ENCODE assay signal across 1 cellular context in the genomic region with DNA sequence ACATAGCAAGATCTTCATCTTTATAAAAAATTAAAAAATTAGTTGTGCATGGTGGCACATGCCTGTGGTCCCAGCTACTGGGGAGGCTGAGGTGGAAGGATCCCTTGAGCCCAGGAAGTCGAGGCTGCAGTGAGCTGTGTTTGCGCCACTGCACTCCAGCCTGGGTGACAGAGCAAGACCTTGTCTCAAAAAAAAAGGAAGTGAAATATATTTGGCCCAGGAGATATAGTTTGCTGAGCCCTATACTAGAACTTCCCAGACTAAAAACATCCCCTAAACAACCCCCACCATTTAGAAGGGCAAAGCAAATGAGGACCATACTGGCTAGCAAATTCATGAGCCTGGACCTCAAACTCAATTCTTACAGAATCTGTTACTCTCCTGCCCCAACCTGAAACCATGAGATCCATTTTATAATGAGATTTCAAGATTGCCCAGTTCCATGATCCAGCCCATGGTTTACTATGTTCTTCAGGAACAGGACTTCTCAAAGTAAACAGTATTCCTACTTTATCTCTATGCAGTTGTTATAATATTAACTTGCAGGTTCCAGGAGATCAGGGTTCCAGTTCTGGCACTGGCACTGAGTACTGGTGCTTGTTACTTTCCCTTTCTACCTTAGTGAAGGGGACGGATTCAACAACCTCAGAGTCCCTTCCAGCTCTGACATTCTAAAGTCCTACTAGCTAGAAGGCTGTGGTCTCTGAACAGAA.
TF ChIP-seq lines count a peak whose summit lies in the region.

No MANE protein-coding gene starts in this region.

TF ChIP-seq in SK-N-SH, 30 proteins besides CTCF, POLR2A, EP300 and RAD21:
- TF ChIP-seq JUND (IDR thresholded peaks at IDR 0.05) (no peak), RFX5 (IDR thresholded peaks at IDR 0.05; ENCODE audit: low read length) (no peak), MEF2A (IDR thresholded peaks at IDR 0.05; ENCODE audit: borderline replicate concordance, low read depth) (no peak), FOXJ3 (CRISPR knock-in tag; IDR thresholded peaks at IDR 0.05) (no peak), TAF1 (IDR thresholded peaks at IDR 0.05; ENCODE audit: borderline replicate concordance, low read depth, low read length) (no peak), SIN3A (IDR thresholded peaks at IDR 0.05; ENCODE audit: borderline replicate concordance, low read depth, low read length) (no peak), POLR2AphosphoS5 (IDR thresholded peaks at IDR 0.05; ENCODE audit: low read depth, low read length) (no peak), ELF1 (IDR thresholded peaks at IDR 0.05) (no peak), FOSL2 (IDR thresholded peaks at IDR 0.05; ENCODE audit: borderline replicate concordance, low read depth) (no peak), EZH2phosphoT487 (IDR thresholded peaks at IDR 0.05; ENCODE audit: borderline replicate concordance, low read depth) (no peak), NFIC (IDR thresholded peaks at IDR 0.05; ENCODE audit: borderline replicate concordance) (no peak)
- TF ChIP-seq, protein P1, sequence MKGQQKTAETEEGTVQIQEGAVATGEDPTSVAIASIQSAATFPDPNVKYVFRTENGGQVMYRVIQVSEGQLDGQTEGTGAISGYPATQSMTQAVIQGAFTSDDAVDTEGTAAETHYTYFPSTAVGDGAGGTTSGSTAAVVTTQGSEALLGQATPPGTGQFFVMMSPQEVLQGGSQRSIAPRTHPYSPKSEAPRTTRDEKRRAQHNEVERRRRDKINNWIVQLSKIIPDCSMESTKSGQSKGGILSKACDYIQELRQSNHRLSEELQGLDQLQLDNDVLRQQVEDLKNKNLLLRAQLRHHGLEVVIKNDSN (IDR thresholded peaks at IDR 0.05; ENCODE audit: borderline replicate concordance, low read depth), result no peak
- TF ChIP-seq, protein P2, sequence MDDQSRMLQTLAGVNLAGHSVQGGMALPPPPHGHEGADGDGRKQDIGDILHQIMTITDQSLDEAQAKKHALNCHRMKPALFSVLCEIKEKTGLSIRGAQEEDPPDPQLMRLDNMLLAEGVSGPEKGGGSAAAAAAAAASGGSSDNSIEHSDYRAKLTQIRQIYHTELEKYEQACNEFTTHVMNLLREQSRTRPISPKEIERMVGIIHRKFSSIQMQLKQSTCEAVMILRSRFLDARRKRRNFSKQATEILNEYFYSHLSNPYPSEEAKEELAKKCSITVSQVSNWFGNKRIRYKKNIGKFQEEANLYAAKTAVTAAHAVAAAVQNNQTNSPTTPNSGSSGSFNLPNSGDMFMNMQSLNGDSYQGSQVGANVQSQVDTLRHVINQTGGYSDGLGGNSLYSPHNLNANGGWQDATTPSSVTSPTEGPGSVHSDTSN (IDR thresholded peaks at IDR 0.05), result no peak
- TF ChIP-seq, protein P3, sequence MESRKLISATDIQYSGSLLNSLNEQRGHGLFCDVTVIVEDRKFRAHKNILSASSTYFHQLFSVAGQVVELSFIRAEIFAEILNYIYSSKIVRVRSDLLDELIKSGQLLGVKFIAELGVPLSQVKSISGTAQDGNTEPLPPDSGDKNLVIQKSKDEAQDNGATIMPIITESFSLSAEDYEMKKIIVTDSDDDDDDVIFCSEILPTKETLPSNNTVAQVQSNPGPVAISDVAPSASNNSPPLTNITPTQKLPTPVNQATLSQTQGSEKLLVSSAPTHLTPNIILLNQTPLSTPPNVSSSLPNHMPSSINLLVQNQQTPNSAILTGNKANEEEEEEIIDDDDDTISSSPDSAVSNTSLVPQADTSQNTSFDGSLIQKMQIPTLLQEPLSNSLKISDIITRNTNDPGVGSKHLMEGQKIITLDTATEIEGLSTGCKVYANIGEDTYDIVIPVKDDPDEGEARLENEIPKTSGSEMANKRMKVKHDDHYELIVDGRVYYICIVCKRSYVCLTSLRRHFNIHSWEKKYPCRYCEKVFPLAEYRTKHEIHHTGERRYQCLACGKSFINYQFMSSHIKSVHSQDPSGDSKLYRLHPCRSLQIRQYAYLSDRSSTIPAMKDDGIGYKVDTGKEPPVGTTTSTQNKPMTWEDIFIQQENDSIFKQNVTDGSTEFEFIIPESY (IDR thresholded peaks at IDR 0.05; ENCODE audit: borderline replicate concordance, low read depth), result no peak
